ENCODE assay signal across 8 cellular contexts in the genomic region with DNA sequence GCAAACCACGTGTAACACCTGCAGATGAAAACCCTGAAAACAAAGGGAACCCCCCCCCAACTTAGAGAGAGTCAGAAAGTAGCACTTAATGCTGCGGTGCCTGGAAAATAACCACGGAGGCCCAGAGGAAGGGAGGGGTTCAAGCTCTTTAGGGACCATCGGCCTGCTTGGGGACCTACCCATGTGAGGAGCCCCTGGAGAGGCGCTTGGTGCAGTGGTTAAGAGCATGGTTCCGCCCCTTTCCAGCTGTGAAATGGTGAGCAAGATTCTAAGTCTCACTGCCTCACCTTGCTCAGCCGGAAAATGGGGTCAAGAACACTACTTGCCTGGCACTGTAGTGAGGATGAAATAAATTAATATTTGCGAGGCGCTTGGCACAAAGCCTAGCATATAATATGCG. TPM values are rescaled to one million over a fixed set of nuclear protein-coding genes. Genes with fewer than 3 reads are reported as not detected.
DNase-seq lines count a peak whose midpoint lies in the region; ATAC-seq and TF ChIP-seq lines count a peak whose summit lies in the region.

No MANE protein-coding gene starts in this region.

- peaks cover 8% of the 10 kb centered on the region for H3K4me1 Mint-ChIP-seq in progenitor cell of endocrine pancreas (ENCODE audit: low read depth)

- in situ Hi-C loops in IMR-90 (cut with MboI; ENCODE audit: low sequenced_read_pairs), result no loop called here

- no peak overlapping the region for H2AK5ac ChIP-seq in IMR-90 (ENCODE audit: low read depth, low read length)

- H3K27me3 ChIP-seq in IMR-90 (ENCODE audit: control insufficient read depth, insufficient read depth, low read length), result no peaks in the 10 kb centered on the region

- no peak for TF ChIP-seq CTCF in IMR-90 (conservative IDR thresholded peaks at IDR 0.05; ENCODE audit: low read depth, low read length)
- TF ChIP-seq CTCF in progenitor cell of endocrine pancreas (IDR thresholded peaks at IDR 0.05; ENCODE audit: unreplicated experiment), result no peak

- H2BK120ac ChIP-seq in IMR-90 (ENCODE audit: low read depth, low read length), result no peak overlapping the region

- H3K9ac ChIP-seq in ES-I3 (ENCODE audit: low read depth, low read length) (peak overlapping the region; percentile 59), IMR-90 (ENCODE audit: low read depth, low read length) (peak overlapping the region; percentile 54; the same call in 1 of the 2 replicates)

- no peak overlapping the region for H3K27ac ChIP-seq in IMR-90 (ENCODE audit: insufficient read depth, low read length)
- H3K27ac ChIP-seq in epithelial cell of prostate, result peak overlapping the region; percentile 62

- no peak overlapping the region for H2BK5ac ChIP-seq in IMR-90 (ENCODE audit: low read depth, low read length, poor library complexity, severe bottlenecking)

- no peaks in the 10 kb centered on the region for H4K20me1 ChIP-seq in IMR-90 (ENCODE audit: insufficient read depth, low read length)

- peaks cover 12% of the 10 kb centered on the region; the same call in 1 of the 2 replicates for H3K4me1 ChIP-seq in ES-I3 (ENCODE audit: insufficient read depth, low read length)
- H3K4me1 ChIP-seq in IMR-90 (ENCODE audit: control insufficient read depth, insufficient read depth, low read length), result peaks cover 4% of the 10 kb centered on the region; the same call in 1 of the 2 replicates

- no CpG with 5 or more reads among the region's 10 CpGs for WGBS in IMR-90 (ENCODE audit: extremely low coverage in 2 of 2, insufficient read length in 1 of 2), 2 experiments

- H3K27ac Mint-ChIP-seq in progenitor cell of endocrine pancreas, result no peak overlapping the region

- peak overlapping the region; percentile 95 for H2AFZ ChIP-seq in IMR-90 (replicated peaks; ENCODE audit: low read length, poor library complexity)

- dilution Hi-C loops in IMR-90 (cut with HindIII; ENCODE audit: low sequenced_read_pairs, unreplicated experiment), result no loop called here

- peak overlapping the region; percentile 74 for H2AK9ac ChIP-seq in IMR-90 (replicated peaks; ENCODE audit: low read depth, low read length, poor library complexity)

- peak overlapping the region; percentile 85 for H3K4me2 ChIP-seq in IMR-90 (ENCODE audit: low read depth, low read length)

- H3K56ac ChIP-seq in IMR-90 (ENCODE audit: extremely low read depth, insufficient read depth, low read length), result no peak overlapping the region

- no peak overlapping the region for H2BK15ac ChIP-seq in IMR-90 (ENCODE audit: low read depth, low read length)

- no peaks in the 10 kb centered on the region for H3K36me3 Mint-ChIP-seq in progenitor cell of endocrine pancreas (ENCODE audit: insufficient read depth)

- no peak for TF ChIP-seq RAD21 in IMR-90 (IDR thresholded peaks at IDR 0.05; ENCODE audit: low read length)

- CTCF ChIA-PET in IMR-90 (lab: Yijun Ruan, JAX), result interaction anchor here (1.2 to 1.5 kb wide), 4 partner anchors 12 to 30 kb away, joined by 3 to 6 read pairs (median 5); no protein-coding TSS in a partner anchor

- H3K4me3 ChIP-seq in IMR-90 (ENCODE audit: insufficient read depth, low read depth, low read length), result peak overlapping the region; percentile 52; the same call in 1 of the 2 replicates

- H3K9me3 ChIP-seq in ES-I3 (ENCODE audit: control insufficient read depth, insufficient read depth, low read length) (no peaks in the 10 kb centered on the region), IMR-90 (ENCODE audit: control insufficient read depth, insufficient read depth, low read length) (no peaks in the 10 kb centered on the region)

- H3K79me1 ChIP-seq in IMR-90 (ENCODE audit: low read depth in 1 of 2, low read length in 2 of 2), result no peaks in the 10 kb centered on the region

- no TSS peak for BruUV-seq in IMR-90 (replicated peaks; lab: Mats Ljungman, UMichigan)

- intact Hi-C loops in IMR-90 (cut with micrococcal nuclease), result loop anchor here (10.0 kb wide), 1 partner anchor 733 kb away; no protein-coding TSS in a partner anchor

- no peak overlapping the region for H3K4ac ChIP-seq in IMR-90 (ENCODE audit: low read depth, low read length)

- no peak overlapping the region for H4K91ac ChIP-seq in IMR-90 (ENCODE audit: insufficient read depth, low read depth, low read length)

- no peak overlapping the region for H3K14ac ChIP-seq in IMR-90 (replicated peaks; ENCODE audit: low read depth, low read length)

- no peak overlapping the region for H4K5ac ChIP-seq in IMR-90 (ENCODE audit: low read depth, low read length)

- peaks cover 21% of the 10 kb centered on the region for H3K9me3 Mint-ChIP-seq in progenitor cell of endocrine pancreas (ENCODE audit: low read depth)

- H3K9me1 ChIP-seq in IMR-90 (ENCODE audit: insufficient read depth, low read length), result no peaks in the 10 kb centered on the region

- peaks cover 7% of the 10 kb centered on the region for H3K27me3 Mint-ChIP-seq in progenitor cell of endocrine pancreas

- H3K23ac ChIP-seq in IMR-90 (ENCODE audit: low read depth, low read length), result no peak overlapping the region

- H3K36me3 ChIP-seq in ES-I3 (ENCODE audit: insufficient read depth, low read length) (no peaks in the 10 kb centered on the region), IMR-90 (ENCODE audit: control insufficient read depth, insufficient read depth, low read length) (no peaks in the 10 kb centered on the region)

- H4K8ac ChIP-seq in IMR-90 (ENCODE audit: low read depth in 2 of 2, low read length in 2 of 2), result peak overlapping the region in 1 of 2 experiments; percentile 56; a peak in 1 of 4 replicates

- no peak overlapping the region for H3K18ac ChIP-seq in IMR-90 (ENCODE audit: low read depth, low read length)

- peak overlapping the region; percentile 67 for H3K4me3 Mint-ChIP-seq in progenitor cell of endocrine pancreas (ENCODE audit: low read depth)

- no peak for DNase-seq in IMR-90
- no peak for DNase-seq in epithelial cell of prostate (ENCODE audit: low read depth, low spot score)
- DNase-seq in progenitor cell of endocrine pancreas (ENCODE audit: low spot score, unreplicated experiment), result no peak
- DNase-seq in occipital lobe (lab: John Stamatoyannopoulos, UW), result no peak
- no peak for DNase-seq in NOMO-1 treated with dmso at 0.1 percent for 144 hours (lab: John Stamatoyannopoulos, UW; ENCODE audit: unreplicated experiment)
- no peak for DNase-seq in activated gamma-delta T cell treated with Interleukin-2 at 50 U/mL for 16 hours
- no peak for DNase-seq in NCI-H82 (lab: John Stamatoyannopoulos, UW)

- H2BK20ac ChIP-seq in IMR-90 (ENCODE audit: low read depth, low read length), result no peak overlapping the region

- POLR2A ChIA-PET in IMR-90 (lab: Charles Lee; ENCODE audit: unreplicated experiment), result no interaction called here

- ATAC-seq in IMR-90 (ENCODE audit: low read depth), result no peak

- TF ChIP-seq POLR2A in IMR-90 (IDR thresholded peaks at IDR 0.05; ENCODE audit: low read depth, low read length), result no peak

TF ChIP-seq in IMR-90, 13 proteins besides CTCF, POLR2A, EP300 and RAD21:
- TF ChIP-seq ELK1 (IDR thresholded peaks at IDR 0.05; ENCODE audit: borderline replicate concordance, low read depth, low read length) (no peak), CHD1 (IDR thresholded peaks at IDR 0.05; ENCODE audit: low read depth, low read length) (no peak), SMC3 (IDR thresholded peaks at IDR 0.05; ENCODE audit: low read depth, low read length) (no peak), NFE2L2 (IDR thresholded peaks at IDR 0.05; ENCODE audit: low read depth, low read length) (no peak), RCOR1 (IDR thresholded peaks at IDR 0.05; ENCODE audit: insufficient replicate concordance, low read length) (no peak), MAFK (IDR thresholded peaks at IDR 0.05; ENCODE audit: low read depth, low read length) (no peak), RFX5 (IDR thresholded peaks at IDR 0.05; ENCODE audit: low read depth, low read length) (no peak), FOS (IDR thresholded peaks at IDR 0.05; ENCODE audit: low read depth, low read length) (no peak), CEBPB (IDR thresholded peaks at IDR 0.05; ENCODE audit: low read depth, low read length) (no peak), MXI1 (IDR thresholded peaks at IDR 0.05; ENCODE audit: borderline replicate concordance, low read depth, low read length) (no peak)

RNA-seq across cellular contexts. Expression of gene SLC25A5, which starts 13.8 kb away (rescaled TPM):
- 216 and 282 TPM in 2 replicates for total RNA-seq in IMR-90 (2012; rRNA removed)
- 247 and 337 TPM in 2 replicates for polyA plus RNA-seq in IMR-90 (2012; rRNA removed)
- 176 and 222 TPM in 2 replicates for polyA plus RNA-seq in IMR-90 (2012; cell fraction: cytosol; rRNA removed)
- 114 and 168 TPM in 2 replicates for polyA plus RNA-seq in IMR-90 (2012; cell fraction: nucleus; rRNA removed; ENCODE audit: low replicate concordance)
- total RNA-seq in progenitor cell of endocrine pancreas, result 224 and 225 TPM in 2 replicates
- total RNA-seq in occipital lobe, result 73.6 TPM
